In the genomic region with DNA sequence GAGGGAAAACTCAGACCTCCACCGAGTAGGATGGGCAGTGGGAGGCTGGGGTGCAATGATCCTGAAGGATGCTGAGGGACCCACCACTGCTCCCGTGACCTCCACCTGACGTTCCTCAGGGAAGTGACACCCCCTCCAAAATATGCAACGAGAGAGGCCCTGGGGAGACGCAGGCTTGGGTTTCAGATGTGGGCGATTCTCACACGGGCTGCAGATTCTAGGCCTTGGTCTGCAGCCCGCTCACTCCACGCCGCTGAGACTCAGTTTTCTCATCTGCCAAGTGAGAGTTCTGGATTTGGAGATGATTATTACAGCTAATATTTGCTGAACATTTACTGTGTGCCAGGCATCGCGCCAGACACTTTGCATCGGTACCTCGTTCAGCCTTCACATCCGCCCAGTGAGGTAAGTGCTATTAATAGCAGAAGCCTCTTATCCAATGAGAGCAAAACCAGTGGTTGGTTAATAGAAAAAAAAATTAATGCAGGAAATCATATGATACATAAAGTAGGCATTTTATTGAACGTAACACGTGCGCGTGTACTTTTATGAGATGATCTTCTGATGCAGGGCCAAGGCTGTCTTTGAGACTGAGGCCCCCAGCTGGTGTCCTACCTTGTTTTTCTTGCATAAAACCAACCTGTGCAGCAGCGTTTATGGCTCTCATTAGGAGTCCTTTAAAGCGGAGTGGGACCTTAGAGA, we compare ENCODE assay signal across 9 cellular contexts.
DNase-seq lines count a peak whose midpoint lies in the region; ATAC-seq and TF ChIP-seq lines count a peak whose summit lies in the region.
"Had no signal": no experiment of that assay in that cellular context is flagged by ENCODE, and none has a peak within 500 bp of the region (broad histone marks: within the 10 kb centered on the region; RNA-seq: fewer than 3 reads in every experiment).

No MANE protein-coding gene starts in this region.

- H3K27me3 ChIP-seq in PC-3 (ENCODE audit: low read length) = no peaks in the 10 kb centered on the region

- CTCF ChIA-PET in PC-3 (lab: Charles Lee) = interaction anchor here (0.5 to 1.1 kb wide), 2 partner anchors 80 to 85 kb away, joined by 3 read pairs; no protein-coding TSS in a partner anchor

- intact Hi-C loops in PC-3 (cut with micrococcal nuclease) = loop anchor here (2.0 to 10.0 kb wide), 2 partner anchors 47 to 179 kb away; no protein-coding TSS in a partner anchor

- peak overlapping the region; percentile 40 for H3K27ac ChIP-seq in PC-3 (ENCODE audit: low read length)

- H3K4me2 ChIP-seq in PC-3 (ENCODE audit: low read length) = peak overlapping the region; percentile 30

- H3K4me1 Mint-ChIP-seq in glutamatergic neuron (ENCODE audit: low read depth, unreplicated experiment) = peaks cover 2% of the 10 kb centered on the region

- BruUV-seq in PC-3 (replicated peaks; lab: Mats Ljungman, UMichigan) = no TSS peak

- no peaks in the 10 kb centered on the region for H3K9me3 ChIP-seq in PC-3 (ENCODE audit: low read length)

- H3K4me1 ChIP-seq in PC-3 (ENCODE audit: insufficient read depth, low read length) = peaks cover 21% of the 10 kb centered on the region

- no peak overlapping the region for H3K4me3 ChIP-seq in PC-3 (ENCODE audit: low read length)

- H3K9ac ChIP-seq in PC-3 (ENCODE audit: low read length) = no peak overlapping the region

- ATAC-seq in HG02885 (IDR thresholded peaks at IDR 0.05; ENCODE audit: poor library complexity, unreplicated experiment) (peak; percentile 37), PC-3 (peak; percentile 88), GM19467 (IDR thresholded peaks at IDR 0.05; ENCODE audit: unreplicated experiment) (no peak)

- POLR2A ChIA-PET in PC-3 (lab: Charles Lee; ENCODE audit: unreplicated experiment) = no interaction called here

- no peaks in the 10 kb centered on the region for H3F3A ChIP-seq in PC-3 (ENCODE audit: low read length, unreplicated experiment)

- H3K79me2 ChIP-seq in PC-3 (ENCODE audit: low read length) = no peaks in the 10 kb centered on the region

- H3K27ac Mint-ChIP-seq in glutamatergic neuron (ENCODE audit: unreplicated experiment) = no peak overlapping the region

- no peaks in the 10 kb centered on the region for H3K36me3 ChIP-seq in PC-3 (ENCODE audit: low read depth, low read length)

- TF ChIP-seq CTCF in PC-3 (conservative IDR thresholded peaks at IDR 0.05; ENCODE audit: low read depth, low read length) (peak; percentile 29), glutamatergic neuron (IDR thresholded peaks at IDR 0.05; ENCODE audit: partially characterized antibody, unreplicated experiment) (no peak)

- no peak overlapping the region for H3K4me3 Mint-ChIP-seq in glutamatergic neuron (ENCODE audit: unreplicated experiment)
- H3K4me3 Mint-ChIP-seq: brain had no signal

- no peak overlapping the region for H2AFZ ChIP-seq in PC-3 (ENCODE audit: low read length)

- H3K9me3 Mint-ChIP-seq in glutamatergic neuron (ENCODE audit: unreplicated experiment) = peaks cover under 1% of the 10 kb centered on the region

- H3K9me2 ChIP-seq in PC-3 (replicated peaks; ENCODE audit: low read length) = no peaks in the 10 kb centered on the region

- H4K20me1 ChIP-seq in PC-3 (ENCODE audit: low read length) = no peaks in the 10 kb centered on the region

- peaks cover 2% of the 10 kb centered on the region for H3K27me3 Mint-ChIP-seq in glutamatergic neuron (ENCODE audit: unreplicated experiment)

- H3K36me3 Mint-ChIP-seq in glutamatergic neuron (ENCODE audit: unreplicated experiment) = no peaks in the 10 kb centered on the region
- H3K36me3 Mint-ChIP-seq: brain had no signal

- peak in 3 of 4 experiments; percentile 14 to 59 (median 49) for DNase-seq in activated CD4-positive, CD25-positive, alpha-beta regulatory T cell (lab: John Stamatoyannopoulos, UW)
- no peak for DNase-seq in activated CD4-positive, CD25-positive, alpha-beta regulatory T cell treated with anti-CD3 and anti-CD28 coated beads, Interleukin-2, amount 50 U/mL, for 72 hours
- DNase-seq in PC-3 = peak; percentile 85
- peak; percentile 38 for DNase-seq in astrocyte of the hippocampus (ENCODE audit: low read depth, low spot score)
- peak; percentile 44 for DNase-seq in stimulated activated CD4-positive, alpha-beta T cell treated with anti-CD3 and anti-CD28 coated beads, Interleukin-1b, Interleukin-23, amount 100 ng/mL, for 48 hours
- DNase-seq in glutamatergic neuron = no peak

Comparison
In these comparisons a context has a peak if more than half of its experiments do, and no peak if none do; other contexts are left out.
1. DNase-seq: peak in activated CD4-positive, CD25-positive, alpha-beta regulatory T cell (3 of 4), PC-3 (single experiment), astrocyte of the hippocampus (single experiment) and stimulated activated CD4-positive, alpha-beta T cell treated with anti-CD3 and anti-CD28 coated beads, Interleukin-1b, Interleukin-23, amount 100 ng/mL, for 48 hours (single experiment); none in activated CD4-positive, CD25-positive, alpha-beta regulatory T cell treated with anti-CD3 and anti-CD28 coated beads, Interleukin-2, amount 50 U/mL, for 72 hours (single experiment) and glutamatergic neuron (single experiment).